Comparison of ENCODE assay signal across 5 cellular contexts in genomic region chr3:18082551-18083272, GRCh38.
"Had no signal": no experiment of that assay in that cellular context is flagged by ENCODE, and none has a peak within 500 bp of the region (broad histone marks: within the 10 kb centered on the region; RNA-seq: fewer than 3 reads in every experiment).

No MANE protein-coding gene starts in this region.

- ATAC-seq: K562 had no signal

- H3K27ac ChIP-seq: GM23248 had no signal

- H3K4me3 Mint-ChIP-seq: H9 had no signal

- DNase-seq: GM23248, H9, HCEC 1CT, IMR-90 had no signal

- H3K9me3 Mint-ChIP-seq: H9 had no signal

- H3K9ac ChIP-seq: GM23248 had no signal

- H3K4me3 ChIP-seq: GM23248, K562 had no signal

- H2AFZ ChIP-seq: GM23248 had no signal

- H3K27ac Mint-ChIP-seq: H9 had no signal
